34 cellular contexts compared by ENCODE assay signal in the genomic region with DNA sequence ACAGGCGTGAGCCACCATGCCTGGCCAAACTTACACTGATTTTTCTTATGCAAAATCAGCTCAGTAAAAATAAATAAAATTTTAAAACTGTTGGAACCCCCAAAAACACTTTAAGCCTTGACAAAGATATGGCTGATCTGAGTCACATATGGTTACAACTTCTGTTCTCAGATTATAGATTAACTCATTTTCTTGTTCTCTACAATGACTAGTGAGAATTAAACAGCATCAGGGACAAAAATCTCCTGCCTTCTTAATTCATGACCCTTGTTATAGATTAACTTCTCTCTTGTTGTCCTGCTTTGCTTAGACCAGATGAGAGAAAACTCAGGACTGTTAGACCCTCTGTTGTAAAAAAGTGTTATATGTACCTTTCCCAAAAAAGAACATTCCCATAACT. TPM values are rescaled to one million over a fixed set of nuclear protein-coding genes. Genes with fewer than 3 reads are reported as not detected.
"Had no signal": no experiment of that assay in that cellular context is flagged by ENCODE, and none has a peak within 500 bp of the region (broad histone marks: within the 10 kb centered on the region; RNA-seq: fewer than 3 reads in every experiment).

No MANE protein-coding gene starts in this region.

- FAIRE-seq: bronchial epithelial cell had no signal

- H3K27me3 ChIP-seq: uterus had no signal

- H3K4me3 ChIP-seq: esophagus muscularis mucosa, heart right ventricle, mucosa of descending colon, skin epidermis, thoracic aorta, uterus had no signal

- ATAC-seq: activated T-cell treated with anti-CD3 and anti-CD28 coated beads, Interleukin-2, amount 50 U/mL, for 4 hours; activated T-helper 17 cell treated with anti-CD3 and anti-CD28 coated beads, Interleukin-2, amount 50 U/mL, for 72 hours; foreskin keratinocyte; heart right ventricle; left ventricle myocardium superior; mucosa of descending colon; natural killer cell treated with Interleukin-12 subunit alpha and Interleukin-12 subunit beta and Interleukin-15 and Interleukin-18, amount 100 ng/mL, for 72 hours; sciatic nerve; stimulated activated effector memory CD8-positive, alpha-beta T cell treated with anti-CD3 and anti-CD28 coated beads, Interleukin-12 subunit alpha, Interleukin-12 subunit beta, amount 100 ng/mL, for 72 hours; T-helper 17 cell had no signal

- DNase-seq: activated CD4-positive, alpha-beta memory T cell treated with anti-CD3 and anti-CD28 coated beads for 36 hours; activated CD4-positive, alpha-beta T cell treated with anti-CD3 and anti-CD28 coated beads, Interleukin-2, amount 10 ng/mL, durations not matched to agents 24 days and 14 days; activated CD4-positive, CD25-positive, alpha-beta regulatory T cell treated with anti-CD3 and anti-CD28 coated beads, Interleukin-2, amount 50 U/mL, for 72 hours; activated CD8-positive, alpha-beta memory T cell treated with anti-CD3 and anti-CD28 coated beads, Interleukin-2, amount 50 U/mL, for 48 hours; activated gamma-delta T cell treated with Interleukin-2 at 50 U/mL for 16 hours; activated naive CD4-positive, alpha-beta T cell treated with anti-CD3 and anti-CD28 coated beads, Interleukin-2, amount 50 U/mL, for 16 hours; activated T-cell treated with anti-CD3 and anti-CD28 coated beads, Interleukin-2, amount 50 U/mL, for 4 hours; amygdala; endodermal cell; foreskin keratinocyte; heart right ventricle; kidney glomerular epithelial cell; left ventricle myocardium superior; mucosa of descending colon; posterior cingulate gyrus; stimulated activated CD4-positive, alpha-beta T cell treated with anti-CD3 and anti-CD28 coated beads, Interleukin-12 subunit alpha, Interleukin-12 subunit beta, amount 100 ng/mL, for 4 hours; stimulated activated CD4-positive, alpha-beta T cell treated with anti-CD3 and anti-CD28 coated beads, Interleukin-4, amount 100 ng/mL, for 24 hours; T-helper 17 cell; T1000; trophoblast cell; uterus had no signal

- H3K36me3 ChIP-seq: esophagus muscularis mucosa, heart right ventricle, thoracic aorta, uterus had no signal

RNA-seq across cellular contexts. Expression of gene EXOC1L, which starts 24.2 kb away (rescaled TPM):
- total RNA-seq: activated CD4-positive, alpha-beta memory T cell treated with anti-CD3 and anti-CD28 coated beads for 36 hours; activated CD4-positive, alpha-beta T cell treated with anti-CD3 and anti-CD28 coated beads, Interleukin-2, amount 10 ng/mL, durations not matched to agents 24 days and 14 days; activated T-cell treated with anti-CD3 and anti-CD28 coated beads, Interleukin-2, amount 50 U/mL, for 4 hours; activated T-helper 17 cell treated with anti-CD3 and anti-CD28 coated beads, Interleukin-2, amount 50 U/mL, for 72 hours; bronchial epithelial cell; endodermal cell; esophagus muscularis mucosa; foreskin keratinocyte; heart right ventricle; left ventricle myocardium superior; lung microvascular endothelial cell; mesenteric fat pad; mucosa of descending colon; myocyte; natural killer cell treated with Interleukin-12 subunit alpha and Interleukin-12 subunit beta and Interleukin-15 and Interleukin-18, amount 100 ng/mL, for 72 hours; osteoblast; sciatic nerve; subcutaneous adipose tissue; T-helper 17 cell; thoracic aorta; uterus had no signal
